8 cellular contexts compared by ENCODE assay signal in genomic region chr11:64767344-64768299, GRCh38. TPM values are rescaled to one million over a fixed set of nuclear protein-coding genes. Genes with fewer than 3 reads are reported as not detected.
A peak's percentile ranks its signal among the peaks of the same experiment; 100 is the strongest.
DNase-seq lines count a peak whose midpoint lies in the region; ATAC-seq and TF ChIP-seq lines count a peak whose summit lies in the region.

No MANE protein-coding gene starts in this region.

- peaks cover 71% of the 10 kb centered on the region for H3K79me2 ChIP-seq in neural progenitor cell (ENCODE audit: low read depth)

- H3K4me3 ChIP-seq in neural progenitor cell (no peak overlapping the region), suprapubic skin (no peak overlapping the region)

- no peaks in the 10 kb centered on the region for H3K9me3 Mint-ChIP-seq in activated CD8-positive, alpha-beta memory T cell treated with anti-CD3 and anti-CD28 coated beads, Interleukin-2, amount 10 ng/mL, durations not matched to agents 7 days and 5 days (ENCODE audit: low read depth)
- no peaks in the 10 kb centered on the region for H3K9me3 Mint-ChIP-seq in neural progenitor cell

- H4K20me1 ChIP-seq in neural progenitor cell (ENCODE audit: low read depth) = peaks cover 100% of the 10 kb centered on the region

- peak; percentile 37 for ATAC-seq in activated CD8-positive, alpha-beta memory T cell treated with anti-CD3 and anti-CD28 coated beads, Interleukin-2, amount 10 ng/mL, durations not matched to agents 7 days and 5 days
- ATAC-seq in esophagus mucosa = peak; percentile 36

- H3F3A ChIP-seq in neural progenitor cell (ENCODE audit: low read depth) = peaks cover 99% of the 10 kb centered on the region

- H3K27me3 Mint-ChIP-seq in activated CD8-positive, alpha-beta memory T cell treated with anti-CD3 and anti-CD28 coated beads, Interleukin-2, amount 10 ng/mL, durations not matched to agents 7 days and 5 days = no peaks in the 10 kb centered on the region
- peaks cover 12% of the 10 kb centered on the region for H3K27me3 Mint-ChIP-seq in neural progenitor cell (ENCODE audit: insufficient read depth, low read depth)

- H2AFZ ChIP-seq in neural progenitor cell (replicated peaks) = no peak overlapping the region

- peaks cover 79% of the 10 kb centered on the region for H3K36me3 Mint-ChIP-seq in activated CD8-positive, alpha-beta memory T cell treated with anti-CD3 and anti-CD28 coated beads, Interleukin-2, amount 10 ng/mL, durations not matched to agents 7 days and 5 days
- H3K36me3 Mint-ChIP-seq in neural progenitor cell = peaks cover 53% of the 10 kb centered on the region

- TF ChIP-seq CTCF in neural progenitor cell (IDR thresholded peaks at IDR 0.05) (peak; percentile 81), suprapubic skin (IDR thresholded peaks at IDR 0.05) (peak; percentile 49 to 79)

- no peaks in the 10 kb centered on the region for H3K27me3 ChIP-seq in neural progenitor cell
- H3K27me3 ChIP-seq in suprapubic skin = no peaks in the 10 kb centered on the region

- 53% methylated on average over 19 of the region's 19 CpGs for WGBS in suprapubic skin

- no peak overlapping the region for H3K9ac ChIP-seq in neural progenitor cell

- H3K36me3 ChIP-seq in neural progenitor cell (peaks cover 39% of the 10 kb centered on the region), suprapubic skin (peaks cover 100% of the 10 kb centered on the region)

- H3K4me1 ChIP-seq in neural progenitor cell = peaks cover 38% of the 10 kb centered on the region
- peaks cover 42% of the 10 kb centered on the region for H3K4me1 ChIP-seq in suprapubic skin

- TF ChIP-seq POLR2A in suprapubic skin (IDR thresholded peaks at IDR 0.05) = no peak

- no peaks in the 10 kb centered on the region for H3K9me3 ChIP-seq in neural progenitor cell (ENCODE audit: low read depth)
- no peaks in the 10 kb centered on the region for H3K9me3 ChIP-seq in suprapubic skin

- H3K27ac ChIP-seq in neural progenitor cell (no peak overlapping the region), suprapubic skin (peak overlapping the region; percentile 32)

- H3K4me2 ChIP-seq in neural progenitor cell = no peak overlapping the region

- no peak for TF ChIP-seq EP300 in suprapubic skin (IDR thresholded peaks at IDR 0.05)

- H3K27ac Mint-ChIP-seq in activated CD8-positive, alpha-beta memory T cell treated with anti-CD3 and anti-CD28 coated beads, Interleukin-2, amount 10 ng/mL, durations not matched to agents 7 days and 5 days = peak overlapping the region; percentile 79
- no peak overlapping the region for H3K27ac Mint-ChIP-seq in neural progenitor cell

- no peak overlapping the region for H3K4me3 Mint-ChIP-seq in activated CD8-positive, alpha-beta memory T cell treated with anti-CD3 and anti-CD28 coated beads, Interleukin-2, amount 10 ng/mL, durations not matched to agents 7 days and 5 days
- no peak overlapping the region for H3K4me3 Mint-ChIP-seq in neural progenitor cell

- CTCF ChIA-PET in activated CD8-positive, alpha-beta memory T cell treated with anti-CD3 and anti-CD28 coated beads, Interleukin-2, amount 10 ng/mL, durations not matched to agents 7 days and 5 days (lab: Charles Lee) = interaction anchor here (0.5 to 14.7 kb wide), 7 partner anchors 9 to 110 kb away, joined by 3 to 294 read pairs (median 5); partner anchors contain the start of genes PYGM, RASGRP2 and SF1

- DNase-seq in NCI-H2227 (lab: John Stamatoyannopoulos, UW; ENCODE audit: unreplicated experiment) = peak; percentile 82
- no peak for DNase-seq in NCI-H2227 treated with DMSO at 0.1 percent for 48 hours (lab: John Stamatoyannopoulos, UW)
- DNase-seq in NCI-H460 (ENCODE audit: extremely low read depth, low read depth) = peak; percentile 43
- peak; percentile 90 for DNase-seq in activated CD8-positive, alpha-beta memory T cell treated with anti-CD3 and anti-CD28 coated beads, Interleukin-2, amount 10 ng/mL, durations not matched to agents 7 days and 5 days
- peak; percentile 84 for DNase-seq in neural progenitor cell (ENCODE audit: low spot score)
- peak; percentile 89 to 92 for DNase-seq in suprapubic skin (ENCODE audit: low spot score in 2 of 2)
- DNase-seq in LoVo (ENCODE audit: low spot score) = no peak

- peaks cover 82% of the 10 kb centered on the region for H3K4me1 Mint-ChIP-seq in activated CD8-positive, alpha-beta memory T cell treated with anti-CD3 and anti-CD28 coated beads, Interleukin-2, amount 10 ng/mL, durations not matched to agents 7 days and 5 days
- H3K4me1 Mint-ChIP-seq in neural progenitor cell = peaks cover 55% of the 10 kb centered on the region

RNA-seq across cellular contexts. Expression of gene PYGM, which starts 7.8 kb away (rescaled TPM):
- total RNA-seq in NCI-H460 (2014; rRNA removed; shearing (Covaris generic)) = 0.54 TPM in 1 of 2 replicates, not detected in the other
- polyA plus RNA-seq in NCI-H460 (2014; cell fraction: nucleus; rRNA removed) = 0.36 TPM in 1 of 2 replicates, not detected in the other
- 1 to 10 TPM; 2.0 to 3.2 TPM for total RNA-seq in activated CD8-positive, alpha-beta memory T cell treated with anti-CD3 and anti-CD28 coated beads, Interleukin-2, amount 10 ng/mL, durations not matched to agents 7 days and 5 days
- total RNA-seq in esophagus mucosa = 0.44 TPM
- total RNA-seq in neural progenitor cell (ENCODE audit: low replicate concordance) = 1.4 and 2.2 TPM in 2 replicates
- total RNA-seq in suprapubic skin = 1 to 10 TPM; 1.1 to 2.7 (median 1.2) TPM

RNA-seq across cellular contexts. Expression of gene SF1, which starts 10.7 kb away (rescaled TPM):
- total RNA-seq in NCI-H460 (2014; rRNA removed; shearing (Covaris generic)) = 72.2 and 90.0 TPM in 2 replicates
- 88.6 and 110 TPM in 2 replicates for polyA plus RNA-seq in NCI-H460 (2014; cell fraction: nucleus; rRNA removed)
- total RNA-seq in activated CD8-positive, alpha-beta memory T cell treated with anti-CD3 and anti-CD28 coated beads, Interleukin-2, amount 10 ng/mL, durations not matched to agents 7 days and 5 days = 100 to 1,000 TPM; 442 to 462 TPM
- 129 TPM for total RNA-seq in esophagus mucosa
- 140 and 193 TPM in 2 replicates for total RNA-seq in neural progenitor cell (ENCODE audit: low replicate concordance)
- 100 to 1,000 TPM; 270 to 559 (median 373) TPM for total RNA-seq in suprapubic skin

RNA-seq across cellular contexts. Expression of gene RASGRP2, which starts 23.7 kb away (rescaled TPM):
- total RNA-seq in NCI-H460 (2014; rRNA removed; shearing (Covaris generic)) = not detected in 2 replicates
- polyA plus RNA-seq in NCI-H460 (2014; cell fraction: nucleus; rRNA removed) = not detected in 2 replicates
- total RNA-seq in activated CD8-positive, alpha-beta memory T cell treated with anti-CD3 and anti-CD28 coated beads, Interleukin-2, amount 10 ng/mL, durations not matched to agents 7 days and 5 days = 100 to 1,000 TPM in 1 of 2 experiments, 10 to 100 TPM in 1; 77.3 to 123 TPM
- total RNA-seq in esophagus mucosa (1.1 TPM), neural progenitor cell (ENCODE audit: low replicate concordance) (0.06 and 1.8 TPM in 2 replicates), suprapubic skin (1 to 10 TPM in 2 of 4 donors, under 1 TPM in 2; 0.64 to 7.6 (median 3.9) TPM)

RNA-seq across cellular contexts. Expression of gene MAP4K2, which starts 35.4 kb away (rescaled TPM):
- 7.3 and 12.1 TPM in 2 replicates for total RNA-seq in NCI-H460 (2014; rRNA removed; shearing (Covaris generic))
- polyA plus RNA-seq in NCI-H460 (2014; cell fraction: nucleus; rRNA removed) = 57.6 and 67.9 TPM in 2 replicates
- total RNA-seq in activated CD8-positive, alpha-beta memory T cell treated with anti-CD3 and anti-CD28 coated beads, Interleukin-2, amount 10 ng/mL, durations not matched to agents 7 days and 5 days = 10 to 100 TPM; 61.1 to 65.0 TPM
- total RNA-seq in esophagus mucosa (5.4 TPM), neural progenitor cell (ENCODE audit: low replicate concordance) (15.8 and 27.7 TPM in 2 replicates), suprapubic skin (10 to 100 TPM; 13.6 to 20.4 (median 15.3) TPM)

RNA-seq across cellular contexts. Expression of gene MEN1, which starts 42.7 kb away (rescaled TPM):
- 11.8 and 14.0 TPM in 2 replicates for total RNA-seq in NCI-H460 (2014; rRNA removed; shearing (Covaris generic))
- 18.5 and 21.4 TPM in 2 replicates for polyA plus RNA-seq in NCI-H460 (2014; cell fraction: nucleus; rRNA removed)
- 10 to 100 TPM; 31.2 to 42.1 TPM for total RNA-seq in activated CD8-positive, alpha-beta memory T cell treated with anti-CD3 and anti-CD28 coated beads, Interleukin-2, amount 10 ng/mL, durations not matched to agents 7 days and 5 days
- total RNA-seq in esophagus mucosa (15.6 TPM), neural progenitor cell (ENCODE audit: low replicate concordance) (11.4 and 34.9 TPM in 2 replicates), suprapubic skin (10 to 100 TPM; 26.9 to 46.6 (median 36.1) TPM)

Comparison
In these comparisons a context has a peak if more than half of its experiments do, and no peak if none do; other contexts are left out.
1. DNase-seq: peak in NCI-H2227 (single experiment), NCI-H460 (single experiment), activated CD8-positive, alpha-beta memory T cell treated with anti-CD3 and anti-CD28 coated beads, Interleukin-2, amount 10 ng/mL, durations not matched to agents 7 days and 5 days (single experiment), neural progenitor cell (single experiment) and suprapubic skin (2 of 2); none in NCI-H2227 treated with DMSO at 0.1 percent for 48 hours (single experiment) and LoVo (single experiment).
2. RNA of gene RASGRP2, which starts 23.7 kb away (total RNA-seq): 77.3 to 123 TPM in activated CD8-positive, alpha-beta memory T cell treated with anti-CD3 and anti-CD28 coated beads, Interleukin-2, amount 10 ng/mL, durations not matched to agents 7 days and 5 days; 0.64 to 7.6 TPM in suprapubic skin, 1.1 TPM in esophagus mucosa (single experiment), 0.06 to 1.8 TPM in neural progenitor cell and not detected in NCI-H460; every median in the first group is over 4 times any median in the second.